In the genomic region with DNA sequence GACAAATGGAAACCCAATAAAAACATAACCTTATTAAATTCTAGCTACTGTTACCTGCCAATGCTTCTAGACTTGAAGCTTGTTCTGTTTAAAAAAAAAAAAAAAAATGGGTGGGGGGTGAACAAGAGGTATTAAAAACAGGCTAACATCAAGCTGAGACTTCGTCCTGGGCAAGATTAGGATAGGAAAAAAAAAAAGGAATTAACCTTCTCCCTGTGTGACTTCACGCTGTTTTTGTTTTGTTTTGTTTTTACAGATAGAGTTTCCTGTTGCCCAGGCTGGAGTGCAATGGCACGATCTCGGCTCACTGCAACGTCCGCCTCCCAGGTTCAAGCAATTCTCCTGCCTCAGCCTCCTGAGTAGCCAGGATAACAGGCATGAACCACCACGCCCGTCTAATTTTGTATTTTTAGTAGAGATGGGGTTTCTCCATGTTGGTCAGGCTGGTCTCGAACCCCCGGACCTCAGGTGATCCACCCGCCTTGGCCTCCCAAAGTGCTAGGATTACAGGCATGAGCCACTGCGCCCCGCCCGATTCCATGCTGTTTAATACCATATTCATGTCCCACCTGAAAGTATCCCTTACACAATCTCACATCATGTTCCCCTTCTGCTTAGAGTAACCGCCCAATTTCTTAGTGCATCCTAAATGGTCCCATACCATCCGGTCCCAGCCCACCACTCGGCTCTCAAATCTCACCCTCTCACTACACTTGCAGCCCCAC, we compare ENCODE assay signal across 1 cellular context.
TF ChIP-seq lines count a peak whose summit lies in the region.

No MANE protein-coding gene starts in this region.

TF ChIP-seq in HEK293, 187 proteins besides CTCF, POLR2A, EP300 and RAD21 (continued from another document):
- TF ChIP-seq, protein P1, sequence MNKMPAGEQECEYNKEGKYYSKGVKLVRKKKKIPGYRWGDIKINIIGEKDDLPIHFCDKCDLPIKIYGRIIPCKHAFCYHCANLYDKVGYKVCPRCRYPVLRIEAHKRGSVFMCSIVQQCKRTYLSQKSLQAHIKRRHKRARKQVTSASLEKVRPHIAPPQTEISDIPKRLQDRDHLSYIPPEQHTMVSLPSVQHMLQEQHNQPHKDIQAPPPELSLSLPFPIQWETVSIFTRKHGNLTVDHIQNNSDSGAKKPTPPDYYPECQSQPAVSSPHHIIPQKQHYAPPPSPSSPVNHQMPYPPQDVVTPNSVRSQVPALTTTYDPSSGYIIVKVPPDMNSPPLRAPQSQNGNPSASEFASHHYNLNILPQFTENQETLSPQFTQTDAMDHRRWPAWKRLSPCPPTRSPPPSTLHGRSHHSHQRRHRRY (tag by site-specific recombination; IDR thresholded peaks at IDR 0.05) = no peak
- TF ChIP-seq PATZ1 (tag by site-specific recombination; IDR thresholded peaks at IDR 0.05) = peak; percentile 69
- TF ChIP-seq ZSCAN23 (tag by site-specific recombination; IDR thresholded peaks at IDR 0.05) = peak; percentile 25; the same call in 1 of the 2 replicates
- TF ChIP-seq ZNF362 (tag by site-specific recombination; IDR thresholded peaks at IDR 0.05) = peak; percentile 89
- TF ChIP-seq KLF7 (tag by site-specific recombination; IDR thresholded peaks at IDR 0.05; ENCODE audit: borderline replicate concordance) = peak; percentile 83
- 0 out of 2 replicates have a peak, but pooled peaks have one; percentile 38 for TF ChIP-seq ZFP69B (tag by site-specific recombination; IDR thresholded peaks at IDR 0.05)
- TF ChIP-seq ZSCAN16 (tag by site-specific recombination; IDR thresholded peaks at IDR 0.05) = no peak
- TF ChIP-seq ZNF335 (tag by site-specific recombination; conservative IDR thresholded peaks at IDR 0.05) = no peak
- TF ChIP-seq KLF17 (tag by site-specific recombination; IDR thresholded peaks at IDR 0.05) = peak; percentile 55; the same call in 1 of the 2 replicates
- TF ChIP-seq ZBTB20 (tag by site-specific recombination; IDR thresholded peaks at IDR 0.05) = peak; percentile 82
- TF ChIP-seq, protein P2, sequence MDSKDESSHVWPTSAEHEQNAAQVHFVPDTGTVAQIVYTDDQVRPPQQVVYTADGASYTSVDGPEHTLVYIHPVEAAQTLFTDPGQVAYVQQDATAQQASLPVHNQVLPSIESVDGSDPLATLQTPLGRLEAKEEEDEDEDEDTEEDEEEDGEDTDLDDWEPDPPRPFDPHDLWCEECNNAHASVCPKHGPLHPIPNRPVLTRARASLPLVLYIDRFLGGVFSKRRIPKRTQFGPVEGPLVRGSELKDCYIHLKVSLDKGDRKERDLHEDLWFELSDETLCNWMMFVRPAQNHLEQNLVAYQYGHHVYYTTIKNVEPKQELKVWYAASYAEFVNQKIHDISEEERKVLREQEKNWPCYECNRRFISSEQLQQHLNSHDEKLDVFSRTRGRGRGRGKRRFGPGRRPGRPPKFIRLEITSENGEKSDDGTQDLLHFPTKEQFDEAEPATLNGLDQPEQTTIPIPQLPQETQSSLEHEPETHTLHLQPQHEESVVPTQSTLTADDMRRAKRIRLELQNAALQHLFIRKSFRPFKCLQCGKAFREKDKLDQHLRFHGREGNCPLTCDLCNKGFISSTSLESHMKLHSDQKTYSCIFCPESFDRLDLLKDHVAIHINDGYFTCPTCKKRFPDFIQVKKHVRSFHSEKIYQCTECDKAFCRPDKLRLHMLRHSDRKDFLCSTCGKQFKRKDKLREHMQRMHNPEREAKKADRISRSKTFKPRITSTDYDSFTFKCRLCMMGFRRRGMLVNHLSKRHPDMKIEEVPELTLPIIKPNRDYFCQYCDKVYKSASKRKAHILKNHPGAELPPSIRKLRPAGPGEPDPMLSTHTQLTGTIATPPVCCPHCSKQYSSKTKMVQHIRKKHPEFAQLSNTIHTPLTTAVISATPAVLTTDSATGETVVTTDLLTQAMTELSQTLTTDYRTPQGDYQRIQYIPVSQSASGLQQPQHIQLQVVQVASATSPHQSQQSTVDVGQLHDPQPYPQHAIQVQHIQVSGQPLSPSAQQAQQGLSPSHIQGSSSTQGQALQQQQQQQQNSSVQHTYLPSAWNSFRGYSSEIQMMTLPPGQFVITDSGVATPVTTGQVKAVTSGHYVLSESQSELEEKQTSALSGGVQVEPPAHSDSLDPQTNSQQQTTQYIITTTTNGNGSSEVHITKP (tag by site-specific recombination; IDR thresholded peaks at IDR 0.05) = peak; percentile 61
- TF ChIP-seq ZNF843 (tag by site-specific recombination; IDR thresholded peaks at IDR 0.05) = peak; percentile 59
- 0 out of 2 replicates have a peak, but pooled peaks have one; percentile 9 for TF ChIP-seq GFI1B (tag by site-specific recombination; IDR thresholded peaks at IDR 0.05)
- 0 out of 2 replicates have a peak, but pooled peaks have one; percentile 24 for TF ChIP-seq ZNF366 (tag by site-specific recombination; conservative IDR thresholded peaks at IDR 0.05)
- TF ChIP-seq, protein P3, sequence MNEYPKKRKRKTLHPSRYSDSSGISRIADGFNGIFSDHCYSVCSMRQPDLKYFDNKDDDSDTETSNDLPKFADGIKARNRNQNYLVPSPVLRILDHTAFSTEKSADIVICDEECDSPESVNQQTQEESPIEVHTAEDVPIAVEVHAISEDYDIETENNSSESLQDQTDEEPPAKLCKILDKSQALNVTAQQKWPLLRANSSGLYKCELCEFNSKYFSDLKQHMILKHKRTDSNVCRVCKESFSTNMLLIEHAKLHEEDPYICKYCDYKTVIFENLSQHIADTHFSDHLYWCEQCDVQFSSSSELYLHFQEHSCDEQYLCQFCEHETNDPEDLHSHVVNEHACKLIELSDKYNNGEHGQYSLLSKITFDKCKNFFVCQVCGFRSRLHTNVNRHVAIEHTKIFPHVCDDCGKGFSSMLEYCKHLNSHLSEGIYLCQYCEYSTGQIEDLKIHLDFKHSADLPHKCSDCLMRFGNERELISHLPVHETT (tag by site-specific recombination; IDR thresholded peaks at IDR 0.05) = peak; percentile 46; the same call in 1 of the 2 replicates
- TF ChIP-seq ZNF394 (tag by site-specific recombination; IDR thresholded peaks at IDR 0.05; ENCODE audit: borderline replicate concordance) = peak; percentile 49; the same call in 1 of the 2 replicates
- peak; percentile 46 for TF ChIP-seq OSR2 (tag by site-specific recombination; IDR thresholded peaks at IDR 0.05)
- TF ChIP-seq ZBTB7A (tag by site-specific recombination; IDR thresholded peaks at IDR 0.05; ENCODE audit: low read depth) = 0 out of 2 replicates have a peak, but pooled peaks have one; percentile 18
- 0 out of 2 replicates have a peak, but pooled peaks have one; percentile 39 for TF ChIP-seq ZNF600 (tag by site-specific recombination; IDR thresholded peaks at IDR 0.05)
- TF ChIP-seq KLF8 (tag by site-specific recombination; IDR thresholded peaks at IDR 0.05) = peak; percentile 35; the same call in 1 of the 2 replicates
- TF ChIP-seq ZBTB17 (tag by site-specific recombination; IDR thresholded peaks at IDR 0.05) = peak; percentile 81
- peak; percentile 52; the same call in 1 of the 2 replicates for TF ChIP-seq ZBTB8A (tag by site-specific recombination; IDR thresholded peaks at IDR 0.05)
- TF ChIP-seq, protein P4, sequence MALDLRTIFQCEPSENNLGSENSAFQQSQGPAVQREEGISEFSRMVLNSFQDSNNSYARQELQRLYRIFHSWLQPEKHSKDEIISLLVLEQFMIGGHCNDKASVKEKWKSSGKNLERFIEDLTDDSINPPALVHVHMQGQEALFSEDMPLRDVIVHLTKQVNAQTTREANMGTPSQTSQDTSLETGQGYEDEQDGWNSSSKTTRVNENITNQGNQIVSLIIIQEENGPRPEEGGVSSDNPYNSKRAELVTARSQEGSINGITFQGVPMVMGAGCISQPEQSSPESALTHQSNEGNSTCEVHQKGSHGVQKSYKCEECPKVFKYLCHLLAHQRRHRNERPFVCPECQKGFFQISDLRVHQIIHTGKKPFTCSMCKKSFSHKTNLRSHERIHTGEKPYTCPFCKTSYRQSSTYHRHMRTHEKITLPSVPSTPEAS (tag by site-specific recombination; IDR thresholded peaks at IDR 0.05) = no peak
- no peak for TF ChIP-seq ZNF510 (tag by site-specific recombination; IDR thresholded peaks at IDR 0.05; ENCODE audit: insufficient replicate concordance)
- TF ChIP-seq GLIS2 (tag by site-specific recombination; IDR thresholded peaks at IDR 0.05) = peak; percentile 33; the same call in 1 of the 2 replicates
- peak; percentile 42; the same call in 1 of the 2 replicates for TF ChIP-seq ZEB2 (tag by site-specific recombination; IDR thresholded peaks at IDR 0.05)
TF ChIP-seq in HEK293: peak in this region for 35.
